Comparison of ENCODE assay signal across 9 cellular contexts in the genomic region with DNA sequence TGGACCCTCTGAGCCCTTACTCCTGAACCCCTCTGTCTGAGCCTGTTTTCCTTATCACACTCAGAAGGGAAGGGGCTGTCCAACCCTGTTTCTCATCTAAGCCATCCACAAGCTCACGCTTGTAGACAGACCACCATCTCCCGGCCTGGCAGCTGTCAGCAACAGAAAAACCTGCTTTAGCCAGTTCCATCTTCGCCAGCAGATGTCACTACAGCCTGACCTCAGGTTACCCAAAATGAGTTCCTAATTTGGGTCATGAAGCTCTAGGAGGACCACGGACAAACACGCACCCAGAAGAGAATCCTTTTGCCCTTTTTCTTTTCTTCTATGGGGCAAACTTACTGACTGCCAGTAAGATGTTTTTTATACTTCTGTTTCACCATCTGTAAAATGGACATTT.
A peak's percentile ranks its signal among the peaks of the same experiment; 100 is the strongest.
DNase-seq lines count a peak whose midpoint lies in the region; ATAC-seq, FAIRE-seq and TF ChIP-seq lines count a peak whose summit lies in the region.
"Had no signal": no experiment of that assay in that cellular context is flagged by ENCODE, and none has a peak within 500 bp of the region (broad histone marks: within the 10 kb centered on the region; RNA-seq: fewer than 3 reads in every experiment).

No MANE protein-coding gene starts in this region.

- H3K4me3 ChIP-seq in HEK293 (ENCODE audit: low read depth, low read length) (no peak overlapping the region), keratinocyte (ENCODE audit: control insufficient read depth in 2 of 3, extremely low read depth in 1 of 3, insufficient read depth in 2 of 3, low read depth in 1 of 3, low read length in 3 of 3) (no peak overlapping the region), MG63 (no peak overlapping the region)

- H3K9me3 ChIP-seq in HEK293 (ENCODE audit: control insufficient read depth, insufficient read depth, low read depth, low read length) (no peaks in the 10 kb centered on the region), keratinocyte (ENCODE audit: control insufficient read depth, low read depth, low read length) (no peaks in the 10 kb centered on the region), MG63 (no peaks in the 10 kb centered on the region)

- H3K27ac Mint-ChIP-seq in activated CD4-positive, alpha-beta T cell treated with anti-CD3 and anti-CD28 coated beads, Interleukin-2, amount 10 ng/mL, durations not matched to agents 7 days and 5 days = no peak overlapping the region
- H3K27ac Mint-ChIP-seq: effector memory CD8-positive, alpha-beta T cell had no signal

- no peak overlapping the region for H3K9ac ChIP-seq in keratinocyte (ENCODE audit: control insufficient read depth, extremely low read depth, insufficient read depth, low read length)

- CTCF ChIA-PET in HEK293 (lab: Yijun Ruan, JAX) = interaction anchor here (0.6 to 1.5 kb wide), 4 partner anchors 9 to 232 kb away, joined by 3 to 7 read pairs (median 4); no protein-coding TSS in a partner anchor
- CTCF ChIA-PET in activated CD4-positive, alpha-beta T cell treated with anti-CD3 and anti-CD28 coated beads, Interleukin-2, amount 10 ng/mL, durations not matched to agents 7 days and 5 days (lab: Charles Lee) = no interaction called here

- no peak overlapping the region for H3K4me2 ChIP-seq in keratinocyte (ENCODE audit: control insufficient read depth, extremely low read depth, insufficient read depth, low read depth, low read length)

- H4K20me1 ChIP-seq in keratinocyte (ENCODE audit: control insufficient read depth, extremely low read depth, insufficient read depth, low read length) = no peaks in the 10 kb centered on the region

- H3K36me3 ChIP-seq in HEK293 (ENCODE audit: control insufficient read depth in 2 of 2, insufficient read depth in 1 of 2, low read length in 2 of 2) (no peaks in the 10 kb centered on the region), keratinocyte (ENCODE audit: control insufficient read depth in 2 of 2, extremely low read depth in 1 of 2, insufficient read depth in 2 of 2, low read length in 2 of 2) (no peaks in the 10 kb centered on the region), MG63 (no peaks in the 10 kb centered on the region)

- H3K27ac ChIP-seq in HEK293 (ENCODE audit: extremely low read depth, low read depth, low read length) = no peak overlapping the region
- no peak overlapping the region for H3K27ac ChIP-seq in keratinocyte (ENCODE audit: control insufficient read depth, insufficient read depth, low read length)

- H3K4me1 Mint-ChIP-seq in activated CD4-positive, alpha-beta T cell treated with anti-CD3 and anti-CD28 coated beads, Interleukin-2, amount 10 ng/mL, durations not matched to agents 7 days and 5 days = no peaks in the 10 kb centered on the region

- no peak overlapping the region for H2AFZ ChIP-seq in keratinocyte (ENCODE audit: control insufficient read depth, low read length)

- no peak for TF ChIP-seq CTCF in HEK293 (tag by site-specific recombination; IDR thresholded peaks at IDR 0.05)
- TF ChIP-seq CTCF in keratinocyte (optimal IDR thresholded peaks at IDR 0.05 in 1 of 3, IDR thresholded peaks at IDR 0.05 in 1 of 3, conservative IDR thresholded peaks at IDR 0.05 in 1 of 3; ENCODE audit: extremely low read depth in 1 of 3, insufficient read depth in 2 of 3, low read length in 3 of 3) = peak; percentile 15 to 55 (median 39)

- dilution Hi-C loops in keratinocyte (cut with MboI; ENCODE audit: extremely low pct_ligation_motif_present, low sequenced_read_pairs) = no loop called here

- peaks cover 21% of the 10 kb centered on the region for H3K27me3 ChIP-seq in keratinocyte (ENCODE audit: control insufficient read depth, extremely low read depth, insufficient read depth, low read length)
- no peaks in the 10 kb centered on the region for H3K27me3 ChIP-seq in MG63

- no peaks in the 10 kb centered on the region for H3K9me3 Mint-ChIP-seq in activated CD4-positive, alpha-beta T cell treated with anti-CD3 and anti-CD28 coated beads, Interleukin-2, amount 10 ng/mL, durations not matched to agents 7 days and 5 days
- H3K9me3 Mint-ChIP-seq: effector memory CD8-positive, alpha-beta T cell had no signal

- DNase-seq in COLO668 (lab: John Stamatoyannopoulos, UW; ENCODE audit: unreplicated experiment) (peak; percentile 13), keratinocyte (ENCODE audit: low read depth, low spot score) (no peak), MG63 (no peak), RCC 7860 (ENCODE audit: low spot score) (no peak)
- peak; percentile 9 for DNase-seq in activated CD4-positive, alpha-beta T cell treated with anti-CD3 and anti-CD28 coated beads, Interleukin-2, amount 10 ng/mL, durations not matched to agents 7 days and 5 days

- POLR2A ChIA-PET in HEK293 (lab: Yijun Ruan, JAX) = no interaction called here
- POLR2A ChIA-PET in activated CD4-positive, alpha-beta T cell treated with anti-CD3 and anti-CD28 coated beads, Interleukin-2, amount 10 ng/mL, durations not matched to agents 7 days and 5 days (lab: Charles Lee) = no interaction called here

- no peaks in the 10 kb centered on the region for H3K36me3 Mint-ChIP-seq in activated CD4-positive, alpha-beta T cell treated with anti-CD3 and anti-CD28 coated beads, Interleukin-2, amount 10 ng/mL, durations not matched to agents 7 days and 5 days (ENCODE audit: low read depth)

- H3K4me1 ChIP-seq in HEK293 (ENCODE audit: control insufficient read depth, insufficient read depth, low read length) = no peaks in the 10 kb centered on the region
- no peaks in the 10 kb centered on the region for H3K4me1 ChIP-seq in keratinocyte (ENCODE audit: control insufficient read depth, extremely low read depth, insufficient read depth, low read length)

- no peaks in the 10 kb centered on the region for H3K79me2 ChIP-seq in keratinocyte (ENCODE audit: control insufficient read depth, insufficient read depth, low read length)

- ATAC-seq in HG03469 (IDR thresholded peaks at IDR 0.05; ENCODE audit: unreplicated experiment) = no peak
- no peak for ATAC-seq in HG03045 (IDR thresholded peaks at IDR 0.05; ENCODE audit: unreplicated experiment)
- ATAC-seq: effector memory CD8-positive, alpha-beta T cell had no signal

- no peaks in the 10 kb centered on the region for H3K27me3 Mint-ChIP-seq in activated CD4-positive, alpha-beta T cell treated with anti-CD3 and anti-CD28 coated beads, Interleukin-2, amount 10 ng/mL, durations not matched to agents 7 days and 5 days

- FAIRE-seq in keratinocyte (lab: Jason Lieb, UNC) (no peak), RCC 7860 (lab: Jason Lieb, UNC) (no peak)

- no peaks in the 10 kb centered on the region for H3K9me1 ChIP-seq in keratinocyte (ENCODE audit: control insufficient read depth, extremely low read depth, insufficient read depth, low read length)

- no peak overlapping the region for H3K4me3 Mint-ChIP-seq in activated CD4-positive, alpha-beta T cell treated with anti-CD3 and anti-CD28 coated beads, Interleukin-2, amount 10 ng/mL, durations not matched to agents 7 days and 5 days
- H3K4me3 Mint-ChIP-seq: effector memory CD8-positive, alpha-beta T cell had no signal

TF ChIP-seq in HEK293, 187 proteins besides CTCF, POLR2A, EP300 and RAD21:
- TF ChIP-seq ZNF514 (tag by site-specific recombination; IDR thresholded peaks at IDR 0.05) (no peak), ZNF169 (tag by site-specific recombination; IDR thresholded peaks at IDR 0.05) (no peak), ZNF184 (tag by site-specific recombination; IDR thresholded peaks at IDR 0.05) (no peak), ZNF2 (tag by site-specific recombination; IDR thresholded peaks at IDR 0.05) (no peak), ZNF548 (tag by site-specific recombination; IDR thresholded peaks at IDR 0.05) (no peak), ZNF670 (tag by site-specific recombination; IDR thresholded peaks at IDR 0.05; ENCODE audit: low read depth) (no peak), HOXC10 (CRISPR knock-in tag; IDR thresholded peaks at IDR 0.05) (no peak), TRIM28 (IDR thresholded peaks at IDR 0.05; ENCODE audit: borderline replicate concordance, low read length) (peak; percentile 34; the same call in 1 of the 2 replicates)
- TF ChIP-seq, protein P1, sequence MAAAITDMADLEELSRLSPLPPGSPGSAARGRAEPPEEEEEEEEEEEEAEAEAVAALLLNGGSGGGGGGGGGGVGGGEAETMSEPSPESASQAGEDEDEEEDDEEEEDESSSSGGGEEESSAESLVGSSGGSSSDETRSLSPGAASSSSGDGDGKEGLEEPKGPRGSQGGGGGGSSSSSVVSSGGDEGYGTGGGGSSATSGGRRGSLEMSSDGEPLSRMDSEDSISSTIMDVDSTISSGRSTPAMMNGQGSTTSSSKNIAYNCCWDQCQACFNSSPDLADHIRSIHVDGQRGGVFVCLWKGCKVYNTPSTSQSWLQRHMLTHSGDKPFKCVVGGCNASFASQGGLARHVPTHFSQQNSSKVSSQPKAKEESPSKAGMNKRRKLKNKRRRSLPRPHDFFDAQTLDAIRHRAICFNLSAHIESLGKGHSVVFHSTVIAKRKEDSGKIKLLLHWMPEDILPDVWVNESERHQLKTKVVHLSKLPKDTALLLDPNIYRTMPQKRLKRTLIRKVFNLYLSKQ (tag by site-specific recombination; IDR thresholded peaks at IDR 0.05; ENCODE audit: borderline replicate concordance) = no peak

Comparison
In these comparisons a context has a peak if more than half of its experiments do, and no peak if none do; other contexts are left out.
1. DNase-seq: peak in COLO668 (single experiment) and activated CD4-positive, alpha-beta T cell treated with anti-CD3 and anti-CD28 coated beads, Interleukin-2, amount 10 ng/mL, durations not matched to agents 7 days and 5 days (single experiment); none in keratinocyte (single experiment), MG63 (single experiment) and RCC 7860 (single experiment).